ENCODE assay signal across 29 cellular contexts in the genomic region with DNA sequence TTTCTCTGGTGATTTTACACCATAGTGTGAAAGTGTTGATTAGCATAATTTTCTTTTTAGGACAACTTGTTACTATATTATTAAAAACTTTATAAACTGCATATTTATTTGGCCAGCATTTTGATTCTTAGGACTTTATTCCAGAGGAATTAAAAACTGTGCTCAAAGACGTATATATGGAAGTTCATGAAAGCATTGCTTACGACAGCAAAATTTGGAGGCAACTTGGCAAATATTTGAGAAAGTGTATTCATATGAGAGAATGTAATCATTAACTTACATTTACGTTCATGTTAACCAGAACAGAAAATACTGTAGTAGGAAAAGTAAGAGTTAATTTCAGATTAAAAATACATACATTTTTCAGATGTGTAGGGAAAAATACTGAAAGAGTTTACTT.
"Had no signal": no experiment of that assay in that cellular context is flagged by ENCODE, and none has a peak within 500 bp of the region (broad histone marks: within the 10 kb centered on the region; RNA-seq: fewer than 3 reads in every experiment).

No MANE protein-coding gene starts in this region.

- H3K4me3 Mint-ChIP-seq: stimulated activated effector memory CD8-positive, alpha-beta T cell treated with anti-CD3 and anti-CD28 coated beads, Interleukin-12 subunit alpha, Interleukin-12 subunit beta, amount 100 ng/mL, for 72 hours; stimulated activated memory B cell treated with anti-CD40 and anti-IgM and Interleukin-4, amounts not matched to agents 10 μg/mL and 1 μg/mL and 100 μg/mL, for 72 hours; stimulated activated naive B cell treated with anti-CD40 and anti-IgM and Interleukin-4, amounts not matched to agents 10 μg/mL and 1 μg/mL and 100 μg/mL, for 72 hours; stimulated activated naive CD8-positive, alpha-beta T cell treated with anti-CD3 and anti-CD28 coated beads, Interleukin-15, amount 100 ng/mL, for 72 hours; stimulated activated naive CD8-positive, alpha-beta T cell treated with anti-CD3 and anti-CD28 coated beads, Interleukin-15, Interleukin-2, amounts not matched to agents 100 ng/mL and 50 ng/mL, for 24 hours; type B pancreatic cell had no signal

- H3K4me1 Mint-ChIP-seq: stimulated activated effector memory CD8-positive, alpha-beta T cell treated with anti-CD3 and anti-CD28 coated beads, Interleukin-12 subunit alpha, Interleukin-12 subunit beta, amount 100 ng/mL, for 72 hours; stimulated activated memory B cell treated with anti-CD40 and anti-IgM and Interleukin-4, amounts not matched to agents 10 μg/mL and 1 μg/mL and 100 μg/mL, for 72 hours; stimulated activated naive B cell treated with anti-CD40 and anti-IgM and Interleukin-4, amounts not matched to agents 10 μg/mL and 1 μg/mL and 100 μg/mL, for 72 hours; stimulated activated naive CD8-positive, alpha-beta T cell treated with anti-CD3 and anti-CD28 coated beads, Interleukin-15, amount 100 ng/mL, for 72 hours had no signal

- H3K36me3 Mint-ChIP-seq: stimulated activated effector memory CD8-positive, alpha-beta T cell treated with anti-CD3 and anti-CD28 coated beads, Interleukin-12 subunit alpha, Interleukin-12 subunit beta, amount 100 ng/mL, for 72 hours; stimulated activated memory B cell treated with anti-CD40 and anti-IgM and Interleukin-4, amounts not matched to agents 10 μg/mL and 1 μg/mL and 100 μg/mL, for 72 hours; stimulated activated naive B cell treated with anti-CD40 and anti-IgM and Interleukin-4, amounts not matched to agents 10 μg/mL and 1 μg/mL and 100 μg/mL, for 72 hours had no signal

- H3K9me3 ChIP-seq: stomach, suprapubic skin, testis, thoracic aorta, thyroid gland, tibial artery, tibial nerve, transverse colon, upper lobe of left lung, upper lobe of right lung, uterus, vagina had no signal

- DNase-seq: stimulated activated CD4-positive, alpha-beta T cell treated with anti-CD3 and anti-CD28 coated beads, Interleukin-2, amount 100 ng/mL, for 48 hours; stimulated activated CD4-positive, alpha-beta T cell treated with anti-CD3 and anti-CD28 coated beads, Interleukin-4, amount 100 ng/mL, for 1 hour; stimulated activated CD4-positive, alpha-beta T cell treated with anti-CD3 and anti-CD28 coated beads, Interleukin-4, amount 100 ng/mL, for 24 hours; stimulated activated CD4-positive, alpha-beta T cell treated with anti-CD3 and anti-CD28 coated beads, Interleukin-4, amount 100 ng/mL, for 4 hours; stimulated activated CD8-positive, alpha-beta memory T cell treated with anti-CD3 and anti-CD28 coated beads, Interleukin-4, amount 100 ng/mL, for 48 hours; stimulated activated naive B cell treated with anti-CD40 and anti-IgM and Interleukin-4, amounts not matched to agents 10 μg/mL and 1 μg/mL and 100 μg/mL, for 72 hours; stimulated activated naive CD4-positive, alpha-beta T cell; stimulated activated naive CD4-positive, alpha-beta T cell treated with Interleukin-2 at 50 U/mL for 16 hours; stimulated activated naive CD8-positive, alpha-beta T cell treated with anti-CD3 and anti-CD28 coated beads, Interleukin-15, amount 100 ng/mL, for 72 hours; stimulated activated naive CD8-positive, alpha-beta T cell treated with anti-CD3 and anti-CD28 coated beads, Interleukin-15, Interleukin-2, amounts not matched to agents 100 U/mL and 50 U/mL, for 24 hours; stomach; substantia nigra; testis; thyroid gland; tibial artery; transverse colon; trophoblast cell; upper lobe of left lung; upper lobe of right lung; uterus had no signal

- H3K27ac ChIP-seq: suprapubic skin, testis, thoracic aorta, thyroid gland, tibial artery, tibial nerve, upper lobe of left lung, upper lobe of right lung, uterus, vagina had no signal

- H3K27ac Mint-ChIP-seq: stimulated activated effector memory CD8-positive, alpha-beta T cell treated with anti-CD3 and anti-CD28 coated beads, Interleukin-12 subunit alpha, Interleukin-12 subunit beta, amount 100 ng/mL, for 72 hours; stimulated activated memory B cell treated with anti-CD40 and anti-IgM and Interleukin-4, amounts not matched to agents 10 μg/mL and 1 μg/mL and 100 μg/mL, for 72 hours; stimulated activated naive B cell treated with anti-CD40 and anti-IgM and Interleukin-4, amounts not matched to agents 10 μg/mL and 1 μg/mL and 100 μg/mL, for 72 hours; stimulated activated naive CD8-positive, alpha-beta T cell treated with anti-CD3 and anti-CD28 coated beads, Interleukin-15, amount 100 ng/mL, for 72 hours; stimulated activated naive CD8-positive, alpha-beta T cell treated with anti-CD3 and anti-CD28 coated beads, Interleukin-15, Interleukin-2, amounts not matched to agents 100 ng/mL and 50 ng/mL, for 24 hours; type B pancreatic cell had no signal

- H3K9me3 Mint-ChIP-seq: stimulated activated effector memory CD8-positive, alpha-beta T cell treated with anti-CD3 and anti-CD28 coated beads, Interleukin-12 subunit alpha, Interleukin-12 subunit beta, amount 100 ng/mL, for 72 hours; stimulated activated memory B cell treated with anti-CD40 and anti-IgM and Interleukin-4, amounts not matched to agents 10 μg/mL and 1 μg/mL and 100 μg/mL, for 72 hours; stimulated activated naive B cell treated with anti-CD40 and anti-IgM and Interleukin-4, amounts not matched to agents 10 μg/mL and 1 μg/mL and 100 μg/mL, for 72 hours; stimulated activated naive CD8-positive, alpha-beta T cell treated with anti-CD3 and anti-CD28 coated beads, Interleukin-15, amount 100 ng/mL, for 72 hours; stimulated activated naive CD8-positive, alpha-beta T cell treated with anti-CD3 and anti-CD28 coated beads, Interleukin-15, Interleukin-2, amounts not matched to agents 100 ng/mL and 50 ng/mL, for 24 hours had no signal

- H3K27me3 Mint-ChIP-seq: stimulated activated memory B cell treated with anti-CD40 and anti-IgM and Interleukin-4, amounts not matched to agents 10 μg/mL and 1 μg/mL and 100 μg/mL, for 72 hours; stimulated activated naive B cell treated with anti-CD40 and anti-IgM and Interleukin-4, amounts not matched to agents 10 μg/mL and 1 μg/mL and 100 μg/mL, for 72 hours; type B pancreatic cell had no signal

- H3K27me3 ChIP-seq: stomach, suprapubic skin, testis, thyroid gland, tibial artery, tibial nerve, transverse colon, upper lobe of left lung, upper lobe of right lung, uterus, vagina had no signal

- H3K36me3 ChIP-seq: stomach, suprapubic skin, thoracic aorta, thyroid gland, tibial artery, tibial nerve, transverse colon, upper lobe of left lung, upper lobe of right lung, uterus, vagina had no signal

- H3K4me3 ChIP-seq: stomach, suprapubic skin, testis, thoracic aorta, thyroid gland, tibial artery, tibial nerve, transverse colon, upper lobe of left lung, upper lobe of right lung, uterus, vagina had no signal

- ATAC-seq: stimulated activated effector memory CD8-positive, alpha-beta T cell treated with anti-CD3 and anti-CD28 coated beads, Interleukin-12 subunit alpha, Interleukin-12 subunit beta, amount 100 ng/mL, for 72 hours; stimulated activated memory B cell treated with anti-CD40 and anti-IgM and Interleukin-4, amounts not matched to agents 10 μg/mL and 1 μg/mL and 100 μg/mL, for 72 hours; stimulated activated naive B cell treated with anti-CD40 and anti-IgM and Interleukin-4, amounts not matched to agents 10 μg/mL and 1 μg/mL and 100 μg/mL, for 72 hours; stimulated activated naive CD8-positive, alpha-beta T cell treated with anti-CD3 and anti-CD28 coated beads, Interleukin-15, amount 100 ng/mL, for 72 hours; stimulated activated naive CD8-positive, alpha-beta T cell treated with anti-CD3 and anti-CD28 coated beads, Interleukin-15, Interleukin-2, amounts not matched to agents 100 U/mL and 50 U/mL, for 24 hours; upper lobe of right lung had no signal

- FAIRE-seq: urothelium cell line had no signal
